Comparison of ENCODE assay signal across 21 cellular contexts in genomic region chr2:2579814-2580213, GRCh38.
"Had no signal": no experiment of that assay in that cellular context is flagged by ENCODE, and none has a peak within 500 bp of the region (broad histone marks: within the 10 kb centered on the region; RNA-seq: fewer than 3 reads in every experiment).

No MANE protein-coding gene starts in this region.

- H3K4me3 Mint-ChIP-seq: immature natural killer cell; memory B cell; natural killer cell treated with Interleukin-12 subunit alpha and Interleukin-12 subunit beta and Interleukin-15 and Interleukin-18, amount 100 ng/mL, for 72 hours; stimulated activated naive B cell treated with anti-CD40 and anti-IgM and Interleukin-4, amounts not matched to agents 10 μg/mL and 1 μg/mL and 100 μg/mL, for 72 hours; stimulated activated naive CD8-positive, alpha-beta T cell treated with anti-CD3 and anti-CD28 coated beads, Interleukin-15, amount 100 ng/mL, for 72 hours had no signal

- H3K4me1 ChIP-seq: colonic mucosa, left ventricle myocardium inferior, lower lobe of right lung, transverse colon had no signal

- H3K79me2 ChIP-seq: parathyroid adenoma had no signal

- H3K27ac Mint-ChIP-seq: immature natural killer cell; memory B cell; natural killer cell treated with Interleukin-12 subunit alpha and Interleukin-12 subunit beta and Interleukin-15 and Interleukin-18, amount 100 ng/mL, for 72 hours; stimulated activated naive B cell treated with anti-CD40 and anti-IgM and Interleukin-4, amounts not matched to agents 10 μg/mL and 1 μg/mL and 100 μg/mL, for 72 hours; stimulated activated naive CD8-positive, alpha-beta T cell treated with anti-CD3 and anti-CD28 coated beads, Interleukin-15, amount 100 ng/mL, for 72 hours had no signal

- H3K27me3 Mint-ChIP-seq: natural killer cell treated with Interleukin-12 subunit alpha and Interleukin-12 subunit beta and Interleukin-15 and Interleukin-18, amount 100 ng/mL, for 72 hours had no signal

- H3K27ac ChIP-seq: colonic mucosa, left ventricle myocardium inferior, lower lobe of right lung, parathyroid adenoma, psoas muscle, thoracic aorta, transverse colon had no signal

- DNase-seq: effector CD8-positive, alpha-beta T cell; immature natural killer cell; kidney; left cardiac atrium; left ventricle myocardium inferior; lower lobe of right lung; midbrain; occipital lobe; retina; stimulated activated CD4-positive, alpha-beta T cell treated with anti-CD3 and anti-CD28 coated beads, Interleukin-4, amount 100 ng/mL, for 4 hours; stimulated activated naive B cell treated with anti-CD40 and anti-IgM and Interleukin-4, amounts not matched to agents 10 μg/mL and 1 μg/mL and 100 μg/mL, for 72 hours; stimulated activated naive CD8-positive, alpha-beta T cell treated with anti-CD3 and anti-CD28 coated beads, Interleukin-15, amount 100 ng/mL, for 72 hours; transverse colon had no signal

- H2AFZ ChIP-seq: parathyroid adenoma had no signal

- H3K4me1 Mint-ChIP-seq: immature natural killer cell; memory B cell; stimulated activated naive B cell treated with anti-CD40 and anti-IgM and Interleukin-4, amounts not matched to agents 10 μg/mL and 1 μg/mL and 100 μg/mL, for 72 hours; stimulated activated naive CD8-positive, alpha-beta T cell treated with anti-CD3 and anti-CD28 coated beads, Interleukin-15, amount 100 ng/mL, for 72 hours had no signal

- H3K9me3 Mint-ChIP-seq: immature natural killer cell; memory B cell; natural killer cell treated with Interleukin-12 subunit alpha and Interleukin-12 subunit beta and Interleukin-15 and Interleukin-18, amount 100 ng/mL, for 72 hours; stimulated activated naive CD8-positive, alpha-beta T cell treated with anti-CD3 and anti-CD28 coated beads, Interleukin-15, amount 100 ng/mL, for 72 hours had no signal

- H3K36me3 Mint-ChIP-seq: immature natural killer cell; memory B cell; natural killer cell treated with Interleukin-12 subunit alpha and Interleukin-12 subunit beta and Interleukin-15 and Interleukin-18, amount 100 ng/mL, for 72 hours; stimulated activated naive B cell treated with anti-CD40 and anti-IgM and Interleukin-4, amounts not matched to agents 10 μg/mL and 1 μg/mL and 100 μg/mL, for 72 hours had no signal

- H3K9ac ChIP-seq: parathyroid adenoma had no signal

- H3K9me3 ChIP-seq: colonic mucosa, left ventricle myocardium inferior, lower lobe of right lung, psoas muscle, thoracic aorta, transverse colon had no signal

- ATAC-seq: esophagus mucosa; left cardiac atrium; lower lobe of right lung; psoas muscle; sciatic nerve; stimulated activated naive B cell treated with anti-CD40 and anti-IgM and Interleukin-4, amounts not matched to agents 10 μg/mL and 1 μg/mL and 100 μg/mL, for 72 hours had no signal

- H3K4me3 ChIP-seq: colonic mucosa, left ventricle myocardium inferior, lower lobe of right lung, psoas muscle, thoracic aorta, transverse colon had no signal

- H3K27me3 ChIP-seq: colonic mucosa, transverse colon had no signal

- H3K36me3 ChIP-seq: colonic mucosa, left ventricle myocardium inferior, lower lobe of right lung, thoracic aorta, transverse colon had no signal
